Comparison of ENCODE assay signal across 2 cellular contexts in genomic region chr10:69616358-69616757, GRCh38.
TF ChIP-seq lines count a peak whose summit lies in the region.

No MANE protein-coding gene starts in this region.

TF ChIP-seq in HEK293, 187 proteins besides CTCF, POLR2A, EP300 and RAD21:
- TF ChIP-seq ZNF175 (tag by site-specific recombination; IDR thresholded peaks at IDR 0.05) (no peak), ZNF585B (tag by site-specific recombination; IDR thresholded peaks at IDR 0.05) (no peak), ZBTB17 (tag by site-specific recombination; IDR thresholded peaks at IDR 0.05) (no peak), ZNF157 (tag by site-specific recombination; IDR thresholded peaks at IDR 0.05) (no peak), ZFHX2 (tag by site-specific recombination; conservative IDR thresholded peaks at IDR 0.05) (0 out of 2 replicates have a peak, but pooled peaks have one; percentile 18)
TF ChIP-seq in HEK293: peak in this region for 1.

TF ChIP-seq in H1, 55 proteins besides CTCF, POLR2A, EP300 and RAD21:
- no peak for TF ChIP-seq ASH2L (IDR thresholded peaks at IDR 0.05; ENCODE audit: low read length)
- TF ChIP-seq CHD7 (IDR thresholded peaks at IDR 0.05; ENCODE audit: insufficient replicate concordance, low read length): no peak
- TF ChIP-seq SIX5 (IDR thresholded peaks at IDR 0.05; ENCODE audit: low read depth, low read length): no peak
- TF ChIP-seq HDAC2 (IDR thresholded peaks at IDR 0.05; ENCODE audit: borderline replicate concordance in 1 of 2, low read depth in 2 of 2, low read length in 2 of 2): no peak
- no peak for TF ChIP-seq RBBP5 (IDR thresholded peaks at IDR 0.05; ENCODE audit: borderline replicate concordance, low read depth, low read length)
- no peak for TF ChIP-seq KDM5A (IDR thresholded peaks at IDR 0.05; ENCODE audit: low read length)
- no peak for TF ChIP-seq SP2 (IDR thresholded peaks at IDR 0.05; ENCODE audit: low read length)
- TF ChIP-seq SIN3A (conservative IDR thresholded peaks at IDR 0.05 in 1 of 2, IDR thresholded peaks at IDR 0.05 in 1 of 2; ENCODE audit: low read depth in 1 of 2, low read length in 2 of 2): no peak
